ENCODE assay signal across 26 cellular contexts in the genomic region with DNA sequence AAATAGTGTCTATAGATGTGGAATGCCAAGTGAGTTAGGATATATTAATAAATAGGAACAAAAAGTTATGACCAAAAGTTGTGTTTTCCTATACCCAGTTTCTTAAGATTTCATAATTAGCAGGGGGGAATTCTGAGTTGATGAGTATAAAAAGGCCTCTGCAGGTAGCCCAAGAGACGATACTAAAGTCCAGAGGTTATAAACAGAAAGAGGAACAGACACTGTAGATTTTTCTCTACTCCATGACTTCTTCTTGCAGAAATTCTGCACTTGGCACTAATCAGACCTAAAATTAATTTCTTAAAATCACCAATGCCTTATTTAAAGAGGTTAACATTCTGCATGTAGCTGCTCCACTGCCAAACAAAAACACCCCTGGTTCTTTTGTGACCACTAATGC.
DNase-seq lines count a peak whose midpoint lies in the region; ATAC-seq and TF ChIP-seq lines count a peak whose summit lies in the region.
"Had no signal": no experiment of that assay in that cellular context is flagged by ENCODE, and none has a peak within 500 bp of the region (broad histone marks: within the 10 kb centered on the region; RNA-seq: fewer than 3 reads in every experiment).

No MANE protein-coding gene starts in this region.

- H3K4me2 ChIP-seq in neural progenitor cell, result peak overlapping the region; percentile 42

- no peaks in the 10 kb centered on the region for H3K27me3 Mint-ChIP-seq in neural progenitor cell (ENCODE audit: insufficient read depth, low read depth)
- H3K27me3 Mint-ChIP-seq: CD8-positive, alpha-beta memory T cell; T-cell had no signal

- H3K4me3 Mint-ChIP-seq in neural progenitor cell, result no peak overlapping the region
- H3K4me3 Mint-ChIP-seq: CD14-positive monocyte; CD8-positive, alpha-beta memory T cell; T-cell had no signal

- TF ChIP-seq CTCF in neural progenitor cell (IDR thresholded peaks at IDR 0.05), result no peak

- H3K4me3 ChIP-seq in HUES48 (ENCODE audit: low read depth, low read length) (no peak overlapping the region), ectodermal cell (ENCODE audit: insufficient read depth, low read depth, low read length) (no peak overlapping the region), neural progenitor cell (no peak overlapping the region)

- ATAC-seq in GM19467 (IDR thresholded peaks at IDR 0.05; ENCODE audit: unreplicated experiment) (no peak), GM18511 (IDR thresholded peaks at IDR 0.05; ENCODE audit: unreplicated experiment) (no peak)
- ATAC-seq: T-cell had no signal

- DNase-seq in neural progenitor cell (ENCODE audit: low spot score), result no peak
- no peak for DNase-seq in OCI-M2 (lab: John Stamatoyannopoulos, UW; ENCODE audit: unreplicated experiment)
- no peak for DNase-seq in inferior parietal cortex (ENCODE audit: extremely low spot score)
- DNase-seq: BE2C; CD8-positive, alpha-beta memory T cell; DMS 273 treated with DMSO at 0.1 percent for 48 hours; DMS79; EL; GDM1; GOT3; HCEC 1CT; Karpas-422; NCI-H1092 treated with DMSO at 0.1 percent for 48 hours; NCI-H1436; NCI-H187; NCI-H524 treated with DMSO at 0.1 percent for 48 hours; NCI-H774; SHP77; T-cell had no signal

- peaks cover 82% of the 10 kb centered on the region for H4K20me1 ChIP-seq in neural progenitor cell (ENCODE audit: low read depth)

- no peaks in the 10 kb centered on the region for H3K9me3 ChIP-seq in HUES48 (ENCODE audit: control insufficient read depth, insufficient read depth, low read length)
- H3K9me3 ChIP-seq in ectodermal cell (ENCODE audit: control insufficient read depth, low read length), result no peaks in the 10 kb centered on the region
- H3K9me3 ChIP-seq in neural progenitor cell (ENCODE audit: low read depth), result no peaks in the 10 kb centered on the region
- H3K9me3 ChIP-seq: BE2C had no signal

- H3K4me1 ChIP-seq in HUES48 (ENCODE audit: control insufficient read depth, insufficient read depth, low read length) (peaks cover 74% of the 10 kb centered on the region), ectodermal cell (ENCODE audit: control insufficient read depth, insufficient read depth, low read length) (peaks cover 38% of the 10 kb centered on the region), neural progenitor cell (peaks cover 50% of the 10 kb centered on the region)
- H3K4me1 ChIP-seq: BE2C had no signal

- no peak overlapping the region for H2AFZ ChIP-seq in neural progenitor cell (replicated peaks)

- H3K9ac ChIP-seq in HUES48 (ENCODE audit: low read depth, low read length), result no peak overlapping the region
- no peak overlapping the region for H3K9ac ChIP-seq in neural progenitor cell

- peaks cover 65% of the 10 kb centered on the region for H3K4me1 Mint-ChIP-seq in neural progenitor cell
- H3K4me1 Mint-ChIP-seq: CD14-positive monocyte; CD8-positive, alpha-beta memory T cell; T-cell had no signal

- H3K36me3 Mint-ChIP-seq in neural progenitor cell, result peaks cover 5% of the 10 kb centered on the region
- H3K36me3 Mint-ChIP-seq: CD14-positive monocyte; CD8-positive, alpha-beta memory T cell; T-cell had no signal

- peak overlapping the region; percentile 23 for H3K27ac ChIP-seq in HUES48 (ENCODE audit: low read depth, low read length)
- peak overlapping the region; percentile 27 for H3K27ac ChIP-seq in ectodermal cell (ENCODE audit: insufficient read depth, low read depth, low read length, poor library complexity, severe bottlenecking)
- no peak overlapping the region for H3K27ac ChIP-seq in neural progenitor cell
- H3K27ac ChIP-seq: HL-60, RWPE1 had no signal

- no peaks in the 10 kb centered on the region for H3K27me3 ChIP-seq in HUES48 (ENCODE audit: control insufficient read depth, insufficient read depth, low read length)
- H3K27me3 ChIP-seq in ectodermal cell (ENCODE audit: control insufficient read depth, insufficient read depth, low read length, poor library complexity, severe bottlenecking), result no peaks in the 10 kb centered on the region
- H3K27me3 ChIP-seq in neural progenitor cell, result no peaks in the 10 kb centered on the region
- H3K27me3 ChIP-seq: BE2C had no signal

- H3K27ac Mint-ChIP-seq in neural progenitor cell, result no peak overlapping the region
- H3K27ac Mint-ChIP-seq: CD14-positive monocyte; CD8-positive, alpha-beta memory T cell; T-cell had no signal

- H3K36me3 ChIP-seq in HUES48 (ENCODE audit: control insufficient read depth, insufficient read depth, low read length) (no peaks in the 10 kb centered on the region), ectodermal cell (ENCODE audit: control insufficient read depth, insufficient read depth, low read length) (no peaks in the 10 kb centered on the region), neural progenitor cell (no peaks in the 10 kb centered on the region)
- H3K36me3 ChIP-seq: BE2C had no signal

- peaks cover 49% of the 10 kb centered on the region for H3F3A ChIP-seq in neural progenitor cell (ENCODE audit: low read depth)

- no peaks in the 10 kb centered on the region for H3K9me3 Mint-ChIP-seq in neural progenitor cell
- H3K9me3 Mint-ChIP-seq: CD8-positive, alpha-beta memory T cell; T-cell had no signal

- WGBS in ectodermal cell, 2 experiments, result 53 to 63% methylated on average over 1 of the region's 1 CpG

- H3K79me2 ChIP-seq in neural progenitor cell (ENCODE audit: low read depth), result peaks cover 100% of the 10 kb centered on the region
